8 cellular contexts compared by ENCODE assay signal in the genomic region with DNA sequence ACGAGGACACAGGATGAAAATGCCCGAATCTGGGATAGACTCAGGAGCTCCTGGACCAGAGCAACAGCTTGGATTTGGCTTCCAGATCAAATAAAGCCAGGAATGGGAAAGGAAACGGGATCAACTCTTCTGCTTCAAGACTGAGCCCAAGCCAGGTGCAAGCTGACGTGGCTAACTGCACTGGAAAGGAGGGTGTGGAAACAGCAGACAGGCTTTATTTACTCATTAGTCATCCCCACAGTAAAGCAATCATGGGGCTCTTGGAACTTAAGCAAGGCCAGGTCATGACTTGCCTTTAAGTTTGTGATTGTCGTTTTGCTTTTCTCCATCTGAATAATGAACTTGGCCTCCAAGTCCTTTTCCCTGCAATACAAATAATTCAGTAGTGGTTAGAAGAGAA. TPM values are rescaled to one million over a fixed set of nuclear protein-coding genes. Genes with fewer than 3 reads are reported as not detected.
DNase-seq lines count a peak whose midpoint lies in the region; ATAC-seq lines count a peak whose summit lies in the region.

No MANE protein-coding gene starts in this region.

- H4K20me1 ChIP-seq in GM23248 (ENCODE audit: insufficient read depth), result no peaks in the 10 kb centered on the region

- H3K4me2 ChIP-seq in GM23248 (ENCODE audit: unreplicated experiment), result no peak overlapping the region

- no peaks in the 10 kb centered on the region for H3K79me2 ChIP-seq in GM23248 (ENCODE audit: insufficient read depth)

- intact Hi-C loops in sciatic nerve (cut with DNase I), result no loop called here
- intact Hi-C loops in Right ventricle myocardium superior (cut with DNase I), result no loop called here

- no peak overlapping the region for H3K9ac ChIP-seq in GM23248

- H3K27ac ChIP-seq in GM23248, result peak overlapping the region; percentile 26
- peak overlapping the region; percentile 81 to 87 for H3K27ac ChIP-seq in esophagus (ENCODE audit: low read depth in 2 of 2, low read length in 1 of 2)

- peaks cover 2 to 5% of the 10 kb centered on the region in 2 donors for H3K9me3 Mint-ChIP-seq in activated T-cell treated with anti-CD3 and anti-CD28 coated beads, Interleukin-2, amount 50 U/mL, for 72 hours
- H3K9me3 Mint-ChIP-seq in effector memory CD8-positive, alpha-beta T cell, result peaks cover 0 to 3% of the 10 kb centered on the region in 2 donors

- H3K36me3 ChIP-seq in GM23248 (ENCODE audit: low read depth) (no peaks in the 10 kb centered on the region), esophagus (ENCODE audit: control insufficient read depth in 2 of 2, insufficient read depth in 2 of 2, low read length in 1 of 2) (peaks cover 0 to 2% of the 10 kb centered on the region in 2 donors)

- H3K4me3 ChIP-seq in GM23248 (no peak overlapping the region), esophagus (ENCODE audit: low read depth in 1 of 2, low read length in 2 of 2) (no peak overlapping the region)

- H3K9me2 ChIP-seq in GM23248 (ENCODE audit: insufficient read depth), result no peaks in the 10 kb centered on the region

- H3F3A ChIP-seq in GM23248 (ENCODE audit: insufficient read depth), result no peaks in the 10 kb centered on the region

- no peak overlapping the region for H3K27ac Mint-ChIP-seq in activated T-cell treated with anti-CD3 and anti-CD28 coated beads, Interleukin-2, amount 50 U/mL, for 72 hours
- no peak overlapping the region for H3K27ac Mint-ChIP-seq in effector memory CD8-positive, alpha-beta T cell

- WGBS in GM23248 (ENCODE audit: low coverage in 1 of 2, low lambda C conversion rate in 2 of 2, missing lambda C conversion rate in 2 of 2), 2 experiments, result 34 to 41% methylated on average over 5 of the region's 5 CpGs
- WGBS in esophagus, 2 donors, result 29 to 51% methylated on average over 5 of the region's 5 CpGs

- H3K4me3 Mint-ChIP-seq in activated T-cell treated with anti-CD3 and anti-CD28 coated beads, Interleukin-2, amount 50 U/mL, for 72 hours, result no peak overlapping the region
- no peak overlapping the region for H3K4me3 Mint-ChIP-seq in effector memory CD8-positive, alpha-beta T cell

- no peak overlapping the region for H2AFZ ChIP-seq in GM23248

- DNase-seq in GM23248, result peak; percentile 83
- DNase-seq in NCI-H526 treated with DMSO at 0.1 percent for 48 hours (lab: John Stamatoyannopoulos, UW), result peak; percentile 19
- no peak for DNase-seq in sciatic nerve (ENCODE audit: low spot score)
- no peak for DNase-seq in activated T-cell treated with anti-CD3 and anti-CD28 coated beads, Interleukin-2, amount 50 U/mL, for 72 hours
- DNase-seq in effector memory CD8-positive, alpha-beta T cell, result no peak
- DNase-seq in Right ventricle myocardium superior, result no peak

- peaks cover 4 to 8% of the 10 kb centered on the region in 2 donors for H3K36me3 Mint-ChIP-seq in activated T-cell treated with anti-CD3 and anti-CD28 coated beads, Interleukin-2, amount 50 U/mL, for 72 hours (ENCODE audit: insufficient read depth in 2 of 2)
- H3K36me3 Mint-ChIP-seq in effector memory CD8-positive, alpha-beta T cell (ENCODE audit: insufficient read depth), result peaks cover 2% of the 10 kb centered on the region

- no peaks in the 10 kb centered on the region for H3K4me1 Mint-ChIP-seq in activated T-cell treated with anti-CD3 and anti-CD28 coated beads, Interleukin-2, amount 50 U/mL, for 72 hours (ENCODE audit: low read depth)
- peaks cover 3% of the 10 kb centered on the region in 2 donors for H3K4me1 Mint-ChIP-seq in effector memory CD8-positive, alpha-beta T cell (ENCODE audit: low read depth in 2 of 2)

- H3K4me1 ChIP-seq in GM23248 (ENCODE audit: insufficient read depth) (0 out of 2 replicates have a peak, but pooled peaks cover 3% of the 10 kb centered on the region), esophagus (ENCODE audit: control insufficient read depth in 2 of 2, insufficient read depth in 2 of 2, low read length in 1 of 2) (peaks cover 2 to 7% of the 10 kb centered on the region in 2 donors)

- no peaks in the 10 kb centered on the region for H3K27me3 Mint-ChIP-seq in activated T-cell treated with anti-CD3 and anti-CD28 coated beads, Interleukin-2, amount 50 U/mL, for 72 hours (ENCODE audit: low read depth)
- no peaks in the 10 kb centered on the region for H3K27me3 Mint-ChIP-seq in effector memory CD8-positive, alpha-beta T cell

- H3K27me3 ChIP-seq in GM23248 (replicated peaks; ENCODE audit: insufficient read depth) (no peaks in the 10 kb centered on the region), esophagus (ENCODE audit: control insufficient read depth in 1 of 2, insufficient read depth in 2 of 2, low read length in 2 of 2) (no peaks in the 10 kb centered on the region)

- peak; percentile 79 for ATAC-seq in sciatic nerve
- ATAC-seq in activated T-cell treated with anti-CD3 and anti-CD28 coated beads, Interleukin-2, amount 50 U/mL, for 72 hours (replicated peaks in 1 of 2), result no peak
- no peak for ATAC-seq in effector memory CD8-positive, alpha-beta T cell (replicated peaks)
- no peak for ATAC-seq in GM18870 (IDR thresholded peaks at IDR 0.05; ENCODE audit: unreplicated experiment)
- ATAC-seq in Right ventricle myocardium superior (ENCODE audit: poor library complexity), result no peak

- in situ Hi-C loops in GM23248 (cut with MboI), result no loop called here

- H3K9me3 ChIP-seq in GM23248 (ENCODE audit: low read depth) (no peaks in the 10 kb centered on the region), esophagus (ENCODE audit: control insufficient read depth in 2 of 2, insufficient read depth in 1 of 2, low read depth in 1 of 2, low read length in 1 of 2) (no peaks in the 10 kb centered on the region)

RNA-seq across cellular contexts. Expression of a gene that starts 45.2 kb away (rescaled TPM):
- total RNA-seq in GM23248 (2014; rRNA removed; shearing (Covaris generic)), result 1.7 and 3.9 TPM in 2 replicates
- 2.6 and 3.0 TPM in 2 replicates for polyA plus RNA-seq in GM23248 (2016; fragmentation: Nextera tagmentation; extraction: Ambion mirVana)
- 1 to 10 TPM; 5.2 to 7.3 TPM for polyA plus RNA-seq in esophagus
- total RNA-seq in sciatic nerve, result 27.4 TPM
- total RNA-seq in activated T-cell treated with anti-CD3 and anti-CD28 coated beads, Interleukin-2, amount 50 U/mL, for 72 hours, result 1 to 10 TPM; 6.0 to 7.3 TPM
- 18.3 TPM for total RNA-seq in Right ventricle myocardium superior

Comparison
In these comparisons a context has a peak if more than half of its experiments do, and no peak if none do; other contexts are left out.
1. DNase-seq: peak in GM23248 (single experiment) and NCI-H526 treated with DMSO at 0.1 percent for 48 hours (single experiment); none in sciatic nerve (single experiment), activated T-cell treated with anti-CD3 and anti-CD28 coated beads, Interleukin-2, amount 50 U/mL, for 72 hours (0 of 2), effector memory CD8-positive, alpha-beta T cell (0 of 3) and Right ventricle myocardium superior (single experiment).